Comparison of ENCODE assay signal across 32 cellular contexts in genomic region chr18:50751947-50752346, GRCh38.
"Had no signal": no experiment of that assay in that cellular context is flagged by ENCODE, and none has a peak within 500 bp of the region (broad histone marks: within the 10 kb centered on the region; RNA-seq: fewer than 3 reads in every experiment).

No MANE protein-coding gene starts in this region.

- DNase-seq: activated CD4-positive, alpha-beta memory T cell treated with anti-CD3 and anti-CD28 coated beads for 36 hours; activated CD4-positive, alpha-beta T cell treated with anti-CD3 and anti-CD28 coated beads for 36 hours; activated CD4-positive, alpha-beta T cell treated with anti-CD3 and anti-CD28 coated beads, Interleukin-2, amount 10 ng/mL, durations not matched to agents 24 days and 14 days; activated CD4-positive, CD25-positive, alpha-beta regulatory T cell; activated CD4-positive, CD25-positive, alpha-beta regulatory T cell treated with anti-CD3 and anti-CD28 coated beads, Interleukin-2, amount 50 U/mL, for 72 hours; activated CD8-positive, alpha-beta memory T cell treated with anti-CD3 and anti-CD28 coated beads, Interleukin-2, amount 10 ng/mL, durations not matched to agents 7 days and 5 days; activated CD8-positive, alpha-beta memory T cell treated with anti-CD3 and anti-CD28 coated beads, Interleukin-2, amount 50 U/mL, for 4 hours; activated CD8-positive, alpha-beta T cell treated with anti-CD3 and anti-CD28 coated beads, Interleukin-2, amount 10 ng/mL, durations not matched to agents 7 days and 5 days; activated effector memory CD4-positive, alpha-beta T cell treated with anti-CD3 and anti-CD28 coated beads, Interleukin-2, amount 50 U/mL, for 16 hours; activated naive CD4-positive, alpha-beta T cell treated with anti-CD3 and anti-CD28 coated beads for 36 hours; activated naive CD8-positive, alpha-beta T cell treated with anti-CD3 and anti-CD28 coated beads, Interleukin-2, amount 10 ng/mL, durations not matched to agents 7 days and 5 days; activated T-cell treated with anti-CD3 and anti-CD28 coated beads, Interleukin-2, amount 50 U/mL, for 1 hour; activated T-cell treated with anti-CD3 and anti-CD28 coated beads, Interleukin-2, amount 50 U/mL, for 48 hours; central memory CD4-positive, alpha-beta T cell; cerebellar nuclear complex; colonic mucosa; effector CD8-positive, alpha-beta T cell; foreskin fibroblast; gastrocnemius medialis; heart left ventricle; T-helper 1 cell; T-helper 17 cell; T1000 had no signal

- H3K36me3 Mint-ChIP-seq: activated CD4-positive, alpha-beta memory T cell treated with anti-CD3 and anti-CD28 coated beads for 36 hours; activated CD8-positive, alpha-beta memory T cell treated with anti-CD3 and anti-CD28 coated beads, Interleukin-2, amount 10 ng/mL, durations not matched to agents 7 days and 5 days; activated naive CD4-positive, alpha-beta T cell treated with anti-CD3 and anti-CD28 coated beads, Interleukin-2, amount 50 U/mL, for 72 hours; activated naive CD8-positive, alpha-beta T cell treated with anti-CD3 and anti-CD28 coated beads, Interleukin-2, amount 10 ng/mL, durations not matched to agents 7 days and 5 days; brain had no signal

- H3K4me1 ChIP-seq: ascending aorta, breast epithelium, colonic mucosa, gastrocnemius medialis, heart left ventricle had no signal

- H3K4me1 Mint-ChIP-seq: activated CD4-positive, alpha-beta T cell treated with anti-CD3 and anti-CD28 coated beads for 36 hours; activated CD4-positive, alpha-beta T cell treated with anti-CD3 and anti-CD28 coated beads, Interleukin-2, amount 10 ng/mL, durations not matched to agents 24 days and 14 days; activated CD8-positive, alpha-beta memory T cell treated with anti-CD3 and anti-CD28 coated beads, Interleukin-2, amount 10 ng/mL, durations not matched to agents 7 days and 5 days; activated naive CD8-positive, alpha-beta T cell treated with anti-CD3 and anti-CD28 coated beads, Interleukin-2, amount 10 ng/mL, durations not matched to agents 7 days and 5 days; T-helper 17 cell had no signal

- H3K9me3 ChIP-seq: ascending aorta, colonic mucosa, gastrocnemius medialis, heart left ventricle had no signal

- H3K9me3 Mint-ChIP-seq: activated CD4-positive, alpha-beta memory T cell treated with anti-CD3 and anti-CD28 coated beads for 36 hours; activated CD4-positive, alpha-beta T cell treated with anti-CD3 and anti-CD28 coated beads, Interleukin-2, amount 10 ng/mL, durations not matched to agents 24 days and 14 days; activated naive CD4-positive, alpha-beta T cell treated with anti-CD3 and anti-CD28 coated beads for 36 hours; activated naive CD4-positive, alpha-beta T cell treated with anti-CD3 and anti-CD28 coated beads, Interleukin-2, amount 50 U/mL, for 72 hours; activated naive CD8-positive, alpha-beta T cell treated with anti-CD3 and anti-CD28 coated beads, Interleukin-2, amount 10 ng/mL, durations not matched to agents 7 days and 5 days; activated T-helper 1 cell treated with anti-CD3 and anti-CD28 coated beads, Interleukin-12 subunit alpha, Interleukin-12 subunit beta, Interleukin-2, Interleukin-4 antibody, amounts not matched to agents 30 ng/mL and 10 ng/mL and 1 ng/mL, durations not matched to agents 14 hours and 24 hours and 36 hours; activated T-helper 2 cell treated with anti-CD3 and anti-CD28 coated beads, Interferon-gamma antibody, Interleukin-2, Interleukin-4, amounts not matched to agents 10 μg/mL and 5 μg/mL and 100 μg/mL, durations not matched to agents 14 hours and 24 hours and 36 hours; T-helper 2 cell treated with Interferon-gamma antibody and Interleukin-4, amounts not matched to agents 5 μg/mL and 100 μg/mL, for 36 hours had no signal

- H3K4me3 ChIP-seq: ascending aorta, breast epithelium, cardiac muscle cell, colonic mucosa, gastrocnemius medialis, heart left ventricle had no signal

- ATAC-seq: activated CD4-positive, alpha-beta T cell treated with anti-CD3 and anti-CD28 coated beads for 36 hours; activated CD8-positive, alpha-beta memory T cell treated with anti-CD3 and anti-CD28 coated beads, Interleukin-2, amount 10 ng/mL, durations not matched to agents 7 days and 5 days; activated CD8-positive, alpha-beta T cell treated with anti-CD3 and anti-CD28 coated beads, Interleukin-2, amount 10 ng/mL, durations not matched to agents 7 days and 5 days; activated naive CD4-positive, alpha-beta T cell treated with anti-CD3 and anti-CD28 coated beads, Interleukin-2, amount 50 U/mL, for 72 hours; gastrocnemius medialis; heart left ventricle; T-helper 17 cell had no signal

- H3K27ac Mint-ChIP-seq: activated CD4-positive, alpha-beta memory T cell treated with anti-CD3 and anti-CD28 coated beads for 36 hours; activated CD4-positive, alpha-beta T cell treated with anti-CD3 and anti-CD28 coated beads for 36 hours; activated CD4-positive, alpha-beta T cell treated with anti-CD3 and anti-CD28 coated beads, Interleukin-2, amount 10 ng/mL, durations not matched to agents 24 days and 14 days; activated CD8-positive, alpha-beta memory T cell treated with anti-CD3 and anti-CD28 coated beads, Interleukin-2, amount 10 ng/mL, durations not matched to agents 7 days and 5 days; activated CD8-positive, alpha-beta T cell treated with anti-CD3 and anti-CD28 coated beads, Interleukin-2, amount 10 ng/mL, durations not matched to agents 7 days and 5 days; activated naive CD4-positive, alpha-beta T cell treated with anti-CD3 and anti-CD28 coated beads for 36 hours; activated naive CD4-positive, alpha-beta T cell treated with anti-CD3 and anti-CD28 coated beads, Interleukin-2, amount 50 U/mL, for 72 hours; activated naive CD8-positive, alpha-beta T cell treated with anti-CD3 and anti-CD28 coated beads, Interleukin-2, amount 10 ng/mL, durations not matched to agents 7 days and 5 days; activated T-helper 1 cell treated with anti-CD3 and anti-CD28 coated beads, Interleukin-12 subunit alpha, Interleukin-12 subunit beta, Interleukin-2, Interleukin-4 antibody, amounts not matched to agents 30 ng/mL and 10 ng/mL and 1 ng/mL, durations not matched to agents 14 hours and 24 hours and 36 hours; activated T-helper 2 cell treated with anti-CD3 and anti-CD28 coated beads, Interferon-gamma antibody, Interleukin-2, Interleukin-4, amounts not matched to agents 10 μg/mL and 5 μg/mL and 100 μg/mL, durations not matched to agents 14 hours and 24 hours and 36 hours; T-helper 17 cell; T-helper 2 cell treated with Interferon-gamma antibody and Interleukin-4, amounts not matched to agents 5 μg/mL and 100 μg/mL, for 36 hours had no signal

- H3K36me3 ChIP-seq: ascending aorta, breast epithelium, cardiac muscle cell, colonic mucosa, gastrocnemius medialis, heart left ventricle had no signal

- H3K4me3 Mint-ChIP-seq: activated CD4-positive, alpha-beta memory T cell treated with anti-CD3 and anti-CD28 coated beads for 36 hours; activated CD4-positive, alpha-beta T cell treated with anti-CD3 and anti-CD28 coated beads for 36 hours; activated CD4-positive, alpha-beta T cell treated with anti-CD3 and anti-CD28 coated beads, Interleukin-2, amount 10 ng/mL, durations not matched to agents 24 days and 14 days; activated CD8-positive, alpha-beta memory T cell treated with anti-CD3 and anti-CD28 coated beads, Interleukin-2, amount 10 ng/mL, durations not matched to agents 7 days and 5 days; activated CD8-positive, alpha-beta T cell treated with anti-CD3 and anti-CD28 coated beads, Interleukin-2, amount 10 ng/mL, durations not matched to agents 7 days and 5 days; activated naive CD4-positive, alpha-beta T cell treated with anti-CD3 and anti-CD28 coated beads for 36 hours; activated naive CD8-positive, alpha-beta T cell treated with anti-CD3 and anti-CD28 coated beads, Interleukin-2, amount 10 ng/mL, durations not matched to agents 7 days and 5 days; activated T-helper 1 cell treated with anti-CD3 and anti-CD28 coated beads, Interleukin-12 subunit alpha, Interleukin-12 subunit beta, Interleukin-2, Interleukin-4 antibody, amounts not matched to agents 30 ng/mL and 10 ng/mL and 1 ng/mL, durations not matched to agents 14 hours and 24 hours and 36 hours; T-helper 17 cell; T-helper 2 cell treated with Interferon-gamma antibody and Interleukin-4, amounts not matched to agents 5 μg/mL and 100 μg/mL, for 36 hours had no signal

- H3K27me3 ChIP-seq: ascending aorta, breast epithelium, cardiac muscle cell, gastrocnemius medialis had no signal

- H3K27ac ChIP-seq: ascending aorta, breast epithelium, cardiac muscle cell, colonic mucosa, epithelial cell of prostate, gastrocnemius medialis, heart left ventricle had no signal
